Comparison of ENCODE assay signal across 1 cellular context in the genomic region with DNA sequence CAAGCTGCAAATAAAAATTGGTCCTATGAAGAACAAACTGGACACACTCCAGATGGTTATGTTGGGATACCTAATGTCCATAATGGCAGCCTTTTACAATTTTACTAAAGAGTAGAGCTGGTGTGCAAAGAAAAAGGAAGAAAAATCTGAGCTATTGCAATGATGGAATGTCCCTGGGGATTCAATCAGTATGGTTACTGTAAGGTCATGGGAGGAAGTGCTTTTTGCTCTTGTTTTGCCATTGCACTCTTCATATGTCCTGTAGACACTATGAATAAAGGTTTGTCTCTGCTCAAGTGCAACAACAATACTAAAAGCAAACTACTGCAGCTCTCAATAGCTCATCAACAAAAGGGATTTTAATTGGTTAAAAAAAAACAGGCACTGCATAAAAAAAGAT.
TF ChIP-seq lines count a peak whose summit lies in the region.

No MANE protein-coding gene starts in this region.

TF ChIP-seq in WTC11, 78 proteins besides CTCF, POLR2A, EP300 and RAD21 (continued from another document):
- TF ChIP-seq, protein P1, sequence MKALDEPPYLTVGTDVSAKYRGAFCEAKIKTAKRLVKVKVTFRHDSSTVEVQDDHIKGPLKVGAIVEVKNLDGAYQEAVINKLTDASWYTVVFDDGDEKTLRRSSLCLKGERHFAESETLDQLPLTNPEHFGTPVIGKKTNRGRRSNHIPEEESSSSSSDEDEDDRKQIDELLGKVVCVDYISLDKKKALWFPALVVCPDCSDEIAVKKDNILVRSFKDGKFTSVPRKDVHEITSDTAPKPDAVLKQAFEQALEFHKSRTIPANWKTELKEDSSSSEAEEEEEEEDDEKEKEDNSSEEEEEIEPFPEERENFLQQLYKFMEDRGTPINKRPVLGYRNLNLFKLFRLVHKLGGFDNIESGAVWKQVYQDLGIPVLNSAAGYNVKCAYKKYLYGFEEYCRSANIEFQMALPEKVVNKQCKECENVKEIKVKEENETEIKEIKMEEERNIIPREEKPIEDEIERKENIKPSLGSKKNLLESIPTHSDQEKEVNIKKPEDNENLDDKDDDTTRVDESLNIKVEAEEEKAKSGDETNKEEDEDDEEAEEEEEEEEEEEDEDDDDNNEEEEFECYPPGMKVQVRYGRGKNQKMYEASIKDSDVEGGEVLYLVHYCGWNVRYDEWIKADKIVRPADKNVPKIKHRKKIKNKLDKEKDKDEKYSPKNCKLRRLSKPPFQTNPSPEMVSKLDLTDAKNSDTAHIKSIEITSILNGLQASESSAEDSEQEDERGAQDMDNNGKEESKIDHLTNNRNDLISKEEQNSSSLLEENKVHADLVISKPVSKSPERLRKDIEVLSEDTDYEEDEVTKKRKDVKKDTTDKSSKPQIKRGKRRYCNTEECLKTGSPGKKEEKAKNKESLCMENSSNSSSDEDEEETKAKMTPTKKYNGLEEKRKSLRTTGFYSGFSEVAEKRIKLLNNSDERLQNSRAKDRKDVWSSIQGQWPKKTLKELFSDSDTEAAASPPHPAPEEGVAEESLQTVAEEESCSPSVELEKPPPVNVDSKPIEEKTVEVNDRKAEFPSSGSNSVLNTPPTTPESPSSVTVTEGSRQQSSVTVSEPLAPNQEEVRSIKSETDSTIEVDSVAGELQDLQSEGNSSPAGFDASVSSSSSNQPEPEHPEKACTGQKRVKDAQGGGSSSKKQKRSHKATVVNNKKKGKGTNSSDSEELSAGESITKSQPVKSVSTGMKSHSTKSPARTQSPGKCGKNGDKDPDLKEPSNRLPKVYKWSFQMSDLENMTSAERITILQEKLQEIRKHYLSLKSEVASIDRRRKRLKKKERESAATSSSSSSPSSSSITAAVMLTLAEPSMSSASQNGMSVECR (CRISPR knock-in tag; IDR thresholded peaks at IDR 0.05; ENCODE audit: borderline replicate concordance): no peak
- TF ChIP-seq, protein P2, sequence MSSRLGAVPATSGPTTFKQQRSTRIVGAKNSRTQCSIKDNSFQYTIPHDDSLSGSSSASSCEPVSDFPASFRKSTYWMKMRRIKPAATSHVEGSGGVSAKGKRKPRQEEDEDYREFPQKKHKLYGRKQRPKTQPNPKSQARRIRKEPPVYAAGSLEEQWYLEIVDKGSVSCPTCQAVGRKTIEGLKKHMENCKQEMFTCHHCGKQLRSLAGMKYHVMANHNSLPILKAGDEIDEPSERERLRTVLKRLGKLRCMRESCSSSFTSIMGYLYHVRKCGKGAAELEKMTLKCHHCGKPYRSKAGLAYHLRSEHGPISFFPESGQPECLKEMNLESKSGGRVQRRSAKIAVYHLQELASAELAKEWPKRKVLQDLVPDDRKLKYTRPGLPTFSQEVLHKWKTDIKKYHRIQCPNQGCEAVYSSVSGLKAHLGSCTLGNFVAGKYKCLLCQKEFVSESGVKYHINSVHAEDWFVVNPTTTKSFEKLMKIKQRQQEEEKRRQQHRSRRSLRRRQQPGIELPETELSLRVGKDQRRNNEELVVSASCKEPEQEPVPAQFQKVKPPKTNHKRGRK (CRISPR knock-in tag; IDR thresholded peaks at IDR 0.05; ENCODE audit: borderline replicate concordance): no peak
- TF ChIP-seq CREM (CRISPR knock-in tag; IDR thresholded peaks at IDR 0.05): no peak
TF ChIP-seq in WTC11: peak in this region for 0.
